1 cellular context compared by ENCODE assay signal in genomic region chr3:66396888-66397287, GRCh38.
TF ChIP-seq lines count a peak whose summit lies in the region.

No MANE protein-coding gene starts in this region.

TF ChIP-seq in GM23338, 12 proteins besides CTCF, POLR2A, EP300 and RAD21 (continued from another document):
- TF ChIP-seq ETS1 (IDR thresholded peaks at IDR 0.05) (no peak), ZNF462 (CRISPR knock-in tag; IDR thresholded peaks at IDR 0.05) (no peak), CREB1 (CRISPR knock-in tag; IDR thresholded peaks at IDR 0.05; ENCODE audit: low read depth) (no peak), ZNF114 (CRISPR knock-in tag; IDR thresholded peaks at IDR 0.05) (no peak)
